ENCODE assay signal across 12 cellular contexts in genomic region chr2:73877071-73877802, GRCh38. TPM values are rescaled to one million over a fixed set of nuclear protein-coding genes. Genes with fewer than 3 reads are reported as not detected.
A peak's percentile ranks its signal among the peaks of the same experiment; 100 is the strongest.
DNase-seq lines count a peak whose midpoint lies in the region; ATAC-seq and TF ChIP-seq lines count a peak whose summit lies in the region.
"Had no signal": no experiment of that assay in that cellular context is flagged by ENCODE, and none has a peak within 500 bp of the region (broad histone marks: within the 10 kb centered on the region; RNA-seq: fewer than 3 reads in every experiment).

No MANE protein-coding gene starts in this region.

- no peak overlapping the region for H3K4me3 Mint-ChIP-seq in MCF 10A (ENCODE audit: unreplicated experiment)
- H3K4me3 Mint-ChIP-seq in effector memory CD8-positive, alpha-beta T cell = no peak overlapping the region
- H3K4me3 Mint-ChIP-seq: naive thymus-derived CD8-positive, alpha-beta T cell; T-helper 1 cell treated with Interleukin-12 subunit alpha and Interleukin-12 subunit beta and Interleukin-4 antibody, amounts not matched to agents 30 μg/mL and 1 μg/mL, for 36 hours had no signal

- no TSS peak for BruUV-seq in MCF 10A (replicated peaks; lab: Mats Ljungman, UMichigan)

- H3K27ac ChIP-seq in breast epithelium (no peak overlapping the region), upper lobe of left lung (no peak overlapping the region)

- intact Hi-C loops in MCF 10A (cut with micrococcal nuclease) (no loop called here), breast epithelium (cut with DNase I; ENCODE audit: low total_unique reads) (no loop called here)

- no peaks in the 10 kb centered on the region for H3K27me3 Mint-ChIP-seq in MCF 10A (ENCODE audit: insufficient read depth, unreplicated experiment)
- H3K27me3 Mint-ChIP-seq in effector memory CD8-positive, alpha-beta T cell = peaks cover 0 to under 1% of the 10 kb centered on the region in 2 donors

- no peak for TF ChIP-seq EP300 in upper lobe of left lung (IDR thresholded peaks at IDR 0.05)

- peak; percentile 43 to 78 for ATAC-seq in upper lobe of left lung (ENCODE audit: low FRiP score in 2 of 2)
- ATAC-seq in effector memory CD8-positive, alpha-beta T cell (replicated peaks) = no peak
- ATAC-seq: naive thymus-derived CD8-positive, alpha-beta T cell had no signal

- H3K9me3 ChIP-seq in breast epithelium (no peaks in the 10 kb centered on the region), upper lobe of left lung (no peaks in the 10 kb centered on the region)

- CTCF ChIA-PET in MCF 10A (lab: Yijun Ruan, JAX) = interaction anchor here (0.6 kb wide), 1 partner anchor 62 kb away, joined by 3 read pairs; no protein-coding TSS in a partner anchor

- no peak for DNase-seq in MCF 10A (ENCODE audit: unreplicated experiment)
- no peak for DNase-seq in breast epithelium (ENCODE audit: low spot score in 2 of 2)
- peak; percentile 55 for DNase-seq in NCI-H2171 treated with DMSO at 0.1 percent for 48 hours (lab: John Stamatoyannopoulos, UW)
- DNase-seq in fibroblast of peridontal ligament (ENCODE audit: extremely low read depth) = peak; percentile 19
- DNase-seq in upper lobe of left lung = no peak
- DNase-seq in effector memory CD8-positive, alpha-beta T cell = no peak
- no peak for DNase-seq in GM20000 (ENCODE audit: low spot score)
- DNase-seq in AG08395 (ENCODE audit: low spot score) = no peak
- DNase-seq: naive thymus-derived CD8-positive, alpha-beta T cell; NCI-H1105; stimulated activated CD4-positive, alpha-beta T cell treated with anti-CD3 and anti-CD28 coated beads, Interleukin-4, amount 100 ng/mL, for 1 hour had no signal

- H3K4me3 ChIP-seq in breast epithelium (no peak overlapping the region), upper lobe of left lung (no peak overlapping the region)

- TF ChIP-seq POLR2A in breast epithelium (IDR thresholded peaks at IDR 0.05) (no peak), upper lobe of left lung (IDR thresholded peaks at IDR 0.05) (no peak)

- no peaks in the 10 kb centered on the region for H3K4me1 Mint-ChIP-seq in MCF 10A (ENCODE audit: insufficient read depth, unreplicated experiment)
- H3K4me1 Mint-ChIP-seq in effector memory CD8-positive, alpha-beta T cell (ENCODE audit: low read depth in 2 of 2) = no peaks in the 10 kb centered on the region
- H3K4me1 Mint-ChIP-seq: naive thymus-derived CD8-positive, alpha-beta T cell had no signal

- H3K36me3 ChIP-seq in breast epithelium (no peaks in the 10 kb centered on the region), upper lobe of left lung (no peaks in the 10 kb centered on the region)

- H3K4me1 ChIP-seq in breast epithelium (no peaks in the 10 kb centered on the region), upper lobe of left lung (no peaks in the 10 kb centered on the region)

- POLR2A ChIA-PET in MCF 10A (lab: Yijun Ruan, JAX) = no interaction called here

- WGBS in upper lobe of left lung, 2 donors = 44 to 51% methylated on average over 9 of the region's 9 CpGs

- H3K27me3 ChIP-seq in breast epithelium = no peaks in the 10 kb centered on the region
- H3K27me3 ChIP-seq in upper lobe of left lung = no peaks in the 10 kb centered on the region

- TF ChIP-seq CTCF in MCF 10A (IDR thresholded peaks at IDR 0.05; ENCODE audit: unreplicated experiment) = no peak
- no peak for TF ChIP-seq CTCF in breast epithelium (IDR thresholded peaks at IDR 0.05)
- no peak for TF ChIP-seq CTCF in upper lobe of left lung (IDR thresholded peaks at IDR 0.05)
- no peak for TF ChIP-seq CTCF in GM20000 (IDR thresholded peaks at IDR 0.05; ENCODE audit: extremely low read depth, missing control alignments)

- peak overlapping the region; percentile 39 for H3K27ac Mint-ChIP-seq in MCF 10A (ENCODE audit: low read depth, unreplicated experiment)
- no peak overlapping the region for H3K27ac Mint-ChIP-seq in effector memory CD8-positive, alpha-beta T cell
- H3K27ac Mint-ChIP-seq: T-helper 1 cell treated with Interleukin-12 subunit alpha and Interleukin-12 subunit beta and Interleukin-4 antibody, amounts not matched to agents 30 μg/mL and 1 μg/mL, for 36 hours had no signal

- no peaks in the 10 kb centered on the region for H3K36me3 Mint-ChIP-seq in MCF 10A (ENCODE audit: insufficient read depth, unreplicated experiment)
- no peaks in the 10 kb centered on the region for H3K36me3 Mint-ChIP-seq in effector memory CD8-positive, alpha-beta T cell (ENCODE audit: insufficient read depth)

- H3K9me3 Mint-ChIP-seq in MCF 10A (ENCODE audit: unreplicated experiment) = no peaks in the 10 kb centered on the region
- H3K9me3 Mint-ChIP-seq in effector memory CD8-positive, alpha-beta T cell = no peaks in the 10 kb centered on the region
- H3K9me3 Mint-ChIP-seq: naive thymus-derived CD8-positive, alpha-beta T cell; T-helper 1 cell treated with Interleukin-12 subunit alpha and Interleukin-12 subunit beta and Interleukin-4 antibody, amounts not matched to agents 30 μg/mL and 1 μg/mL, for 36 hours had no signal

RNA-seq across cellular contexts. Expression of gene ACTG2, which starts 15.6 kb away (rescaled TPM):
- total RNA-seq in MCF 10A (2022) = not detected in 2 replicates
- total RNA-seq in breast epithelium = 100 to 1,000 TPM in 1 of 3 donors, 10 to 100 TPM in 1, 1 to 10 TPM in 1; 3.8 to 108 (median 54.6) TPM
- total RNA-seq in upper lobe of left lung = 10 to 100 TPM; 10.8 to 65.3 (median 27.2) TPM
- total RNA-seq: naive thymus-derived CD8-positive, alpha-beta T cell had no signal

RNA-seq across cellular contexts. Expression of gene STAMBP, which starts 48.5 kb away (rescaled TPM):
- total RNA-seq in MCF 10A (2022) (64.9 and 66.3 TPM in 2 replicates), breast epithelium (10 to 100 TPM; 26.1 to 32.5 (median 32.4) TPM), upper lobe of left lung (10 to 100 TPM; 22.8 to 41.7 (median 28.3) TPM)

RNA-seq across cellular contexts. Expression of gene DGUOK, which starts 49.4 kb away (rescaled TPM):
- 74.4 and 92.3 TPM in 2 replicates for total RNA-seq in MCF 10A (2022)
- 10 to 100 TPM; 35.4 to 45.7 (median 42.3) TPM for total RNA-seq in breast epithelium
- 10 to 100 TPM; 25.1 to 38.5 (median 34.9) TPM for total RNA-seq in upper lobe of left lung

Comparison
In these comparisons a context has a peak if more than half of its experiments do, and no peak if none do; other contexts are left out.
1. DNase-seq: peak in NCI-H2171 treated with DMSO at 0.1 percent for 48 hours (single experiment) and fibroblast of peridontal ligament (single experiment); none in MCF 10A (single experiment), breast epithelium (0 of 2), upper lobe of left lung (0 of 2), effector memory CD8-positive, alpha-beta T cell (0 of 3), GM20000 (single experiment) and AG08395 (single experiment).